In the genomic region with DNA sequence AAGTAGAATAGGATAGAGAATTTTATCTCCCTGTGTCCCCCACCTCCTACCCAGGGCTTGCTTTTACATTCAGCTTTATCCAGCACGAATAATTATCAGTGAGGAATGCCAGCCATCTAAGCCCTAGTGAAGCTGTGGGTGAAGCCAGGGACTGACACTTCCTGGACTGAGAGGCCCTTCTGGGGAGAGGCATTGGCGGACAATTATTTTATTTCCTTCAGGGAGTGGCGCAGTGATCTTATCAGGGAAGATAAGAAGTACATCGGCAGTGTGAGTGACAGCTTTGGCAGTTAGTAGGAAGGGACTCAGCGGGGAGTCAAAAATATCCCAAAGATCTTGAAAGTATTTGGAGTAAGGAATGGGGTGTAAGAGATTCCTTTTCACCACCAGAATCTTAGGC, we compare ENCODE assay signal across 1 cellular context.
TF ChIP-seq lines count a peak whose summit lies in the region.

No MANE protein-coding gene starts in this region.

TF ChIP-seq in GM23338, 12 proteins besides CTCF, POLR2A, EP300 and RAD21 (continued from another document):
- TF ChIP-seq, protein P1, sequence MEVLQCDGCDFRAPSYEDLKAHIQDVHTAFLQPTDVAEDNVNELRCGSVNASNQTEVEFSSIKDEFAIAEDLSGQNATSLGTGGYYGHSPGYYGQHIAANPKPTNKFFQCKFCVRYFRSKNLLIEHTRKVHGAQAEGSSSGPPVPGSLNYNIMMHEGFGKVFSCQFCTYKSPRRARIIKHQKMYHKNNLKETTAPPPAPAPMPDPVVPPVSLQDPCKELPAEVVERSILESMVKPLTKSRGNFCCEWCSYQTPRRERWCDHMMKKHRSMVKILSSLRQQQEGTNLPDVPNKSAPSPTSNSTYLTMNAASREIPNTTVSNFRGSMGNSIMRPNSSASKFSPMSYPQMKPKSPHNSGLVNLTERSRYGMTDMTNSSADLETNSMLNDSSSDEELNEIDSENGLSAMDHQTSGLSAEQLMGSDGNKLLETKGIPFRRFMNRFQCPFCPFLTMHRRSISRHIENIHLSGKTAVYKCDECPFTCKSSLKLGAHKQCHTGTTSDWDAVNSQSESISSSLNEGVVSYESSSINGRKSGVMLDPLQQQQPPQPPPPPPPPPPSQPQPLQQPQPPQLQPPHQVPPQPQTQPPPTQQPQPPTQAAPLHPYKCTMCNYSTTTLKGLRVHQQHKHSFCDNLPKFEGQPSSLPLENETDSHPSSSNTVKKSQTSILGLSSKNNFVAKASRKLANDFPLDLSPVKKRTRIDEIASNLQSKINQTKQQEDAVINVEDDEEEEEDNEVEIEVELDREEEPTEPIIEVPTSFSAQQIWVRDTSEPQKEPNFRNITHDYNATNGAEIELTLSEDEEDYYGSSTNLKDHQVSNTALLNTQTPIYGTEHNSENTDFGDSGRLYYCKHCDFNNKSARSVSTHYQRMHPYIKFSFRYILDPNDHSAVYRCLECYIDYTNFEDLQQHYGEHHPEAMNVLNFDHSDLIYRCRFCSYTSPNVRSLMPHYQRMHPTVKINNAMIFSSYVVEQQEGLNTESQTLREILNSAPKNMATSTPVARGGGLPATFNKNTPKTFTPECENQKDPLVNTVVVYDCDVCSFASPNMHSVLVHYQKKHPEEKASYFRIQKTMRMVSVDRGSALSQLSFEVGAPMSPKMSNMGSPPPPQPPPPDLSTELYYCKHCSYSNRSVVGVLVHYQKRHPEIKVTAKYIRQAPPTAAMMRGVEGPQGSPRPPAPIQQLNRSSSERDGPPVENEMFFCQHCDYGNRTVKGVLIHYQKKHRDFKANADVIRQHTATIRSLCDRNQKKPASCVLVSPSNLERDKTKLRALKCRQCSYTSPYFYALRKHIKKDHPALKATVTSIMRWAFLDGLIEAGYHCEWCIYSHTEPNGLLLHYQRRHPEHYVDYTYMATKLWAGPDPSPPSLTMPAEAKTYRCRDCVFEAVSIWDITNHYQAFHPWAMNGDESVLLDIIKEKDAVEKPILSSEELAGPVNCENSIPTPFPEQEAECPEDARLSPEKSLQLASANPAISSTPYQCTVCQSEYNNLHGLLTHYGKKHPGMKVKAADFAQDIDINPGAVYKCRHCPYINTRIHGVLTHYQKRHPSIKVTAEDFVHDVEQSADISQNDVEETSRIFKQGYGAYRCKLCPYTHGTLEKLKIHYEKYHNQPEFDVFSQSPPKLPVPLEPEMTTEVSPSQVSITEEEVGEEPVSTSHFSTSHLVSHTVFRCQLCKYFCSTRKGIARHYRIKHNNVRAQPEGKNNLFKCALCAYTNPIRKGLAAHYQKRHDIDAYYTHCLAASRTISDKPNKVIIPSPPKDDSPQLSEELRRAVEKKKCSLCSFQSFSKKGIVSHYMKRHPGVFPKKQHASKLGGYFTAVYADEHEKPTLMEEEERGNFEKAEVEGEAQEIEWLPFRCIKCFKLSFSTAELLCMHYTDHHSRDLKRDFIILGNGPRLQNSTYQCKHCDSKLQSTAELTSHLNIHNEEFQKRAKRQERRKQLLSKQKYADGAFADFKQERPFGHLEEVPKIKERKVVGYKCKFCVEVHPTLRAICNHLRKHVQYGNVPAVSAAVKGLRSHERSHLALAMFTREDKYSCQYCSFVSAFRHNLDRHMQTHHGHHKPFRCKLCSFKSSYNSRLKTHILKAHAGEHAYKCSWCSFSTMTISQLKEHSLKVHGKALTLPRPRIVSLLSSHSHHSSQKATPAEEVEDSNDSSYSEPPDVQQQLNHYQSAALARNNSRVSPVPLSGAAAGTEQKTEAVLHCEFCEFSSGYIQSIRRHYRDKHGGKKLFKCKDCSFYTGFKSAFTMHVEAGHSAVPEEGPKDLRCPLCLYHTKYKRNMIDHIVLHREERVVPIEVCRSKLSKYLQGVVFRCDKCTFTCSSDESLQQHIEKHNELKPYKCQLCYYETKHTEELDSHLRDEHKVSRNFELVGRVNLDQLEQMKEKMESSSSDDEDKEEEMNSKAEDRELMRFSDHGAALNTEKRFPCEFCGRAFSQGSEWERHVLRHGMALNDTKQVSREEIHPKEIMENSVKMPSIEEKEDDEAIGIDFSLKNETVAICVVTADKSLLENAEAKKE (CRISPR knock-in tag; IDR thresholded peaks at IDR 0.05): no peak
- TF ChIP-seq POLR2AphosphoS5 (IDR thresholded peaks at IDR 0.05; ENCODE audit: low read depth): no peak
- TF ChIP-seq JUNB (IDR thresholded peaks at IDR 0.05; ENCODE audit: unreplicated experiment): no peak
- TF ChIP-seq, protein P2, sequence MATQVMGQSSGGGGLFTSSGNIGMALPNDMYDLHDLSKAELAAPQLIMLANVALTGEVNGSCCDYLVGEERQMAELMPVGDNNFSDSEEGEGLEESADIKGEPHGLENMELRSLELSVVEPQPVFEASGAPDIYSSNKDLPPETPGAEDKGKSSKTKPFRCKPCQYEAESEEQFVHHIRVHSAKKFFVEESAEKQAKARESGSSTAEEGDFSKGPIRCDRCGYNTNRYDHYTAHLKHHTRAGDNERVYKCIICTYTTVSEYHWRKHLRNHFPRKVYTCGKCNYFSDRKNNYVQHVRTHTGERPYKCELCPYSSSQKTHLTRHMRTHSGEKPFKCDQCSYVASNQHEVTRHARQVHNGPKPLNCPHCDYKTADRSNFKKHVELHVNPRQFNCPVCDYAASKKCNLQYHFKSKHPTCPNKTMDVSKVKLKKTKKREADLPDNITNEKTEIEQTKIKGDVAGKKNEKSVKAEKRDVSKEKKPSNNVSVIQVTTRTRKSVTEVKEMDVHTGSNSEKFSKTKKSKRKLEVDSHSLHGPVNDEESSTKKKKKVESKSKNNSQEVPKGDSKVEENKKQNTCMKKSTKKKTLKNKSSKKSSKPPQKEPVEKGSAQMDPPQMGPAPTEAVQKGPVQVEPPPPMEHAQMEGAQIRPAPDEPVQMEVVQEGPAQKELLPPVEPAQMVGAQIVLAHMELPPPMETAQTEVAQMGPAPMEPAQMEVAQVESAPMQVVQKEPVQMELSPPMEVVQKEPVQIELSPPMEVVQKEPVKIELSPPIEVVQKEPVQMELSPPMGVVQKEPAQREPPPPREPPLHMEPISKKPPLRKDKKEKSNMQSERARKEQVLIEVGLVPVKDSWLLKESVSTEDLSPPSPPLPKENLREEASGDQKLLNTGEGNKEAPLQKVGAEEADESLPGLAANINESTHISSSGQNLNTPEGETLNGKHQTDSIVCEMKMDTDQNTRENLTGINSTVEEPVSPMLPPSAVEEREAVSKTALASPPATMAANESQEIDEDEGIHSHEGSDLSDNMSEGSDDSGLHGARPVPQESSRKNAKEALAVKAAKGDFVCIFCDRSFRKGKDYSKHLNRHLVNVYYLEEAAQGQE (IDR thresholded peaks at IDR 0.05; ENCODE audit: unreplicated experiment): no peak
- TF ChIP-seq, protein P3, sequence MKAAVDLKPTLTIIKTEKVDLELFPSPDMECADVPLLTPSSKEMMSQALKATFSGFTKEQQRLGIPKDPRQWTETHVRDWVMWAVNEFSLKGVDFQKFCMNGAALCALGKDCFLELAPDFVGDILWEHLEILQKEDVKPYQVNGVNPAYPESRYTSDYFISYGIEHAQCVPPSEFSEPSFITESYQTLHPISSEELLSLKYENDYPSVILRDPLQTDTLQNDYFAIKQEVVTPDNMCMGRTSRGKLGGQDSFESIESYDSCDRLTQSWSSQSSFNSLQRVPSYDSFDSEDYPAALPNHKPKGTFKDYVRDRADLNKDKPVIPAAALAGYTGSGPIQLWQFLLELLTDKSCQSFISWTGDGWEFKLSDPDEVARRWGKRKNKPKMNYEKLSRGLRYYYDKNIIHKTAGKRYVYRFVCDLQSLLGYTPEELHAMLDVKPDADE (IDR thresholded peaks at IDR 0.05): no peak
- no peak for TF ChIP-seq STAT1 (IDR thresholded peaks at IDR 0.05; ENCODE audit: unreplicated experiment)
- TF ChIP-seq NANOG (IDR thresholded peaks at IDR 0.05; ENCODE audit: borderline replicate concordance): no peak
- TF ChIP-seq ZNF331 (CRISPR knock-in tag; IDR thresholded peaks at IDR 0.05; ENCODE audit: low read depth): no peak
